Comparison of ENCODE assay signal across 19 cellular contexts in the genomic region with DNA sequence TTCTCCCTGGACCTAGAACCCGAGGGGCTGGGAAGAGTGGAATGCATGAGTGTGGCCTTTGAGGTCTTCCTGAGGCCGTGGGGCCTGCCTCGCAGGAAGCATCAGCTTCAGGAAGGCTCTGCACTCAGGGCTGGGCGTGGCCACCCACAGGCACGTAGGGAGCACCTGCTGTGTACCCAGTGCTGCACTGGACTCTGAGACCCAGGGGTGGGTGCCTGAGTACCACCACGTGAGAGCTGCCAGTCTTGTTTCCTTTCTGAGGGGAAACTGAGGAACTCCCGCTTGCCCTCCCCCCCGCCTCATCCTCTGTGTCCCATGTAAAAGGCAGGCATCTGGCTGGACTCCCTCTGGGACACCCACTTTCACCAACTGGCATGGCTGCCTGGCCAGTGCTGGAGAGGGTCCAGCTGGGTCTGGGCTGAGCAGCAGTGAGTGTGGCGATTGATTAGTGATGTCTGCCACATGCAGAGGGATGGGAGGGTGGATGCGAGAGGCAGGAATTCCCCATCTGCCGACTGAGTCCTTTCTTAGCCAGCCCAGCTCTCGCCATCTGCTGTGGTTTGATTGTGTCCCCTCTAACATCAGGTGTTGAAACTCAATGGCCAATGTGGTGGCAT.
"Had no signal": no experiment of that assay in that cellular context is flagged by ENCODE, and none has a peak within 500 bp of the region (broad histone marks: within the 10 kb centered on the region; RNA-seq: fewer than 3 reads in every experiment).

No MANE protein-coding gene starts in this region.

- H3K4me3 Mint-ChIP-seq: IgD-negative memory B cell had no signal

- H3K27me3 Mint-ChIP-seq: IgD-negative memory B cell had no signal

- H3K36me3 Mint-ChIP-seq: IgD-negative memory B cell had no signal

- H3K4me1 ChIP-seq: SJCRH30 had no signal

- H3K9me3 ChIP-seq: SJCRH30 had no signal

- H3K27ac Mint-ChIP-seq: IgD-negative memory B cell had no signal

- H3K4me3 ChIP-seq: SJCRH30 had no signal

- H3K27ac ChIP-seq: SJCRH30 had no signal

- H3K36me3 ChIP-seq: SJCRH30 had no signal

- DNase-seq: KBM-7, MV-4-11, NCI-H1048, NCI-H1105, NCI-H1417, NCI-H1436 treated with DMSO at 0.1 percent for 48 hours, NCI-H1694, NCI-H187 treated with DMSO at 0.1 percent for 48 hours, NCI-H2029 treated with DMSO at 0.1 percent for 48 hours, NCI-H226, NCI-H446, NCI-H510A, NCI-H524 treated with DMSO at 0.1 percent for 48 hours, NCI-H69, NCI-H774, RPMI8226, SHP77 treated with DMSO at 0.1 percent for 48 hours, SJCRH30 had no signal

- H3K4me1 Mint-ChIP-seq: IgD-negative memory B cell had no signal
